1 cellular context compared by ENCODE assay signal in genomic region chr3:122515856-122516255, GRCh38.
TF ChIP-seq lines count a peak whose summit lies in the region.

No MANE protein-coding gene starts in this region.

TF ChIP-seq in H1, 55 proteins besides CTCF, POLR2A, EP300 and RAD21:
- TF ChIP-seq E2F6 (IDR thresholded peaks at IDR 0.05) (no peak), RXRA (IDR thresholded peaks at IDR 0.05; ENCODE audit: insufficient read depth, low read depth, low read length) (no peak), YY1 (IDR thresholded peaks at IDR 0.05; ENCODE audit: low read depth, low read length) (no peak), POLR2AphosphoS5 (IDR thresholded peaks at IDR 0.05; ENCODE audit: low read depth, low read length) (no peak), BACH1 (IDR thresholded peaks at IDR 0.05; ENCODE audit: low read length) (no peak), GTF2F1 (IDR thresholded peaks at IDR 0.05; ENCODE audit: borderline replicate concordance, low read depth, low read length) (no peak), CEBPB (IDR thresholded peaks at IDR 0.05; ENCODE audit: low read depth, low read length) (no peak), EZH2 (IDR thresholded peaks at IDR 0.05; ENCODE audit: low read depth, low read length, severe bottlenecking) (no peak), ASH2L (IDR thresholded peaks at IDR 0.05; ENCODE audit: low read length) (no peak), GABPA (IDR thresholded peaks at IDR 0.05; ENCODE audit: borderline replicate concordance, insufficient read depth, low read length) (no peak), USF2 (IDR thresholded peaks at IDR 0.05; ENCODE audit: low read length) (no peak), TEAD4 (IDR thresholded peaks at IDR 0.05; ENCODE audit: low read depth, low read length) (no peak), BCL11A (IDR thresholded peaks at IDR 0.05; ENCODE audit: low read depth in 2 of 2, low read length in 2 of 2) (no peak), CBX5 (IDR thresholded peaks at IDR 0.05; ENCODE audit: low read depth, low read length) (no peak), NANOG (IDR thresholded peaks at IDR 0.05; ENCODE audit: insufficient read depth, low read depth, low read length, poor library complexity, severe bottlenecking) (no peak), FOSL1 (IDR thresholded peaks at IDR 0.05; ENCODE audit: insufficient read depth, low read depth, low read length) (no peak), PHF8 (conservative IDR thresholded peaks at IDR 0.05; ENCODE audit: low read depth, low read length) (no peak)
